8 cellular contexts compared by ENCODE assay signal in the genomic region with DNA sequence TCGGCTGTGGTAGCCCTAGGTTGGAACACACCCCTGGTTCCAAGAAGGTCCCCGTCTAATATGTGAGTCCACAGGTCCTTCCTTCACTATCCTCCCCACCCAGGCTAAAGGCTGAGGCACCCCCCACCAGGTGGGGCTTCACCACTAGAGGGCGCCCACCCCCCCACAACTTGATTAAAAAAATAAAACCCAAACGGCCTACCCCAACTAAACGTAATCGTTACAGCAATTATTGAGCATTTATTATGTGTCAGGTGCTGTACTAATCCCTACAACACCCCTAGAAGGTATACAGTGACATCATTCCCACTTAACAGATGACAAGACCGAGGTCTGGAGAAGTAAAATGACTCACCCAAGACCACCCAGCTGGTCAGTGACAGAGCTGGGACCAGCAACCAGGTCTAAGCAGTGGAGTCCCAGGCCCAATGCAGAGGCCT.
DNase-seq lines count a peak whose midpoint lies in the region; ATAC-seq and TF ChIP-seq lines count a peak whose summit lies in the region.

No MANE protein-coding gene starts in this region.

- DNase-seq in SIG-M5 treated with dmso at 0.1 percent for 504 hours (lab: John Stamatoyannopoulos, UW; ENCODE audit: unreplicated experiment) = peak; percentile 28
- no peak for DNase-seq in SIG-M5 (lab: John Stamatoyannopoulos, UW)
- DNase-seq in T-helper 1 cell = peak in 3 of 5 donors; percentile 11 to 33 (median 21)
- peak; percentile 41 for DNase-seq in astrocyte of the hippocampus (ENCODE audit: low read depth, low spot score)
- DNase-seq in lung (ENCODE audit: low spot score) = no peak
- DNase-seq in stimulated activated naive CD4-positive, alpha-beta T cell treated with Interleukin-2 at 50 U/mL for 16 hours (lab: John Stamatoyannopoulos, UW) = peak; percentile 18
- DNase-seq in NCI-H187 (lab: John Stamatoyannopoulos, UW) = no peak

- H3K4me1 ChIP-seq in lung (ENCODE audit: control insufficient read depth in 2 of 2, insufficient read depth in 2 of 2, low read length in 2 of 2) = no peaks in the 10 kb centered on the region

- no peaks in the 10 kb centered on the region for H3K9me3 ChIP-seq in lung (ENCODE audit: control insufficient read depth in 2 of 2, insufficient read depth in 1 of 2, low read length in 1 of 2)

- no peaks in the 10 kb centered on the region for H3K36me3 ChIP-seq in lung (ENCODE audit: control insufficient read depth in 2 of 2, insufficient read depth in 2 of 2, low read length in 2 of 2)

- peak; percentile 8 for TF ChIP-seq CTCF in lung (IDR thresholded peaks at IDR 0.05; ENCODE audit: control extremely low read depth, extremely low read depth)

- WGBS in lung, 2 donors = 36 to 40% methylated on average over 7 of the region's 7 CpGs

- H3K27me3 ChIP-seq in lung (ENCODE audit: control insufficient read depth, insufficient read depth) = no peaks in the 10 kb centered on the region

- no peak overlapping the region for H3K27ac ChIP-seq in lung (ENCODE audit: low read depth in 1 of 2, low read length in 1 of 2)

- H3K4me3 ChIP-seq in lung = no peak overlapping the region

- ATAC-seq in lung (ENCODE audit: insufficient read depth, low FRiP score) (no peak), HG02885 (IDR thresholded peaks at IDR 0.05; ENCODE audit: poor library complexity, unreplicated experiment) (no peak)

Comparison
In these comparisons a context has a peak if more than half of its experiments do, and no peak if none do; other contexts are left out.
1. DNase-seq: peak in SIG-M5 treated with dmso at 0.1 percent for 504 hours (single experiment), T-helper 1 cell (3 of 5), astrocyte of the hippocampus (single experiment) and stimulated activated naive CD4-positive, alpha-beta T cell treated with Interleukin-2 at 50 U/mL for 16 hours (single experiment); none in SIG-M5 (single experiment), lung (single experiment) and NCI-H187 (0 of 2).